ENCODE assay signal across 8 cellular contexts in the genomic region with DNA sequence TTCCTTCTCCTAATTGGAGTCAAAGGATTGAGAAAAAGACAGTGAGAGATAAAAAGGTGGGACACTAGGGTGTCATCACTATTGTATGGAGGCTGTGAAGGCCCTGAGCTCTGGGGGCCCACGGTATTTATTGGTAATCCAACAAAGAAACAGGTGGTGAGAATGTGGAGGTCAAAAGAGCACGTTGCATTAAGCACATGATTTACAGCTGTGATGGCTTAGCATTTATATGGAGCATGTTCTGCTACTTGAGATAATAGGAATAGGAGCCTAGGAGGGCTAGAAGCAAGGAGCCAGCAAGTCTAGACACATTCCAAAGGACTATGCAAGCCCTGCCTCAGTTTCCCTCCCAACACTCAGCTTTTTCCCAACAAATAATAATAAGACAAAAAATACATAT. TPM values are rescaled to one million over a fixed set of nuclear protein-coding genes. Genes with fewer than 3 reads are reported as not detected.
DNase-seq lines count a peak whose midpoint lies in the region; ATAC-seq, FAIRE-seq and TF ChIP-seq lines count a peak whose summit lies in the region.
"Not testable (repeated sequence)": the region's sequence is repeated elsewhere in the genome, so short reads cannot be mapped to it uniquely, and the experiment has no call there.

No MANE protein-coding gene starts in this region.

- TF ChIP-seq CTCF in A549 (IDR thresholded peaks at IDR 0.05); foreskin keratinocyte (conservative IDR thresholded peaks at IDR 0.05): not testable (repeated sequence)

- peaks cover 85% of the 10 kb centered on the region for H3K36me3 Mint-ChIP-seq in activated T-cell treated with anti-CD3 and anti-CD28 coated beads, Interleukin-2, amount 50 U/mL, for 24 hours (ENCODE audit: low read depth)
- H3K36me3 Mint-ChIP-seq in activated naive CD4-positive, alpha-beta T cell treated with anti-CD3 and anti-CD28 coated beads, Interleukin-2, amount 50 U/mL, for 24 hours, result peaks cover 20% of the 10 kb centered on the region
- H3K36me3 Mint-ChIP-seq in natural killer cell treated with Interleukin-12 subunit alpha and Interleukin-12 subunit beta and Interleukin-15 and Interleukin-18, amount 100 ng/mL, for 72 hours, result peaks cover 32% of the 10 kb centered on the region

- not testable (repeated sequence) for H3K4me2 ChIP-seq in A549

- FAIRE-seq in A549 (lab: Jason Lieb, UNC), result not testable (repeated sequence)

- TF ChIP-seq RAD21 in A549 (conservative IDR thresholded peaks at IDR 0.05 in 1 of 2, IDR thresholded peaks at IDR 0.05 in 1 of 2), result not testable (repeated sequence)

- H3K4me1 ChIP-seq in A549 (peaks cover 74% of the 10 kb centered on the region), foreskin keratinocyte (peaks cover 21% of the 10 kb centered on the region)

- H3K9me3 ChIP-seq in A549, result not testable (repeated sequence)

- CTCF ChIA-PET in A549 (lab: Yijun Ruan, JAX), result interaction anchor here (0.6 to 14.7 kb wide), 4 partner anchors 12 to 125 kb away, joined by 3 to 148 read pairs (median 8); partner anchors contain the start of gene HINT3

- H3K27me3 ChIP-seq in foreskin keratinocyte, result not testable (repeated sequence)

- H3K4me1 Mint-ChIP-seq in activated T-cell treated with anti-CD3 and anti-CD28 coated beads, Interleukin-2, amount 50 U/mL, for 24 hours (ENCODE audit: low read depth), result peaks cover 36% of the 10 kb centered on the region
- H3K4me1 Mint-ChIP-seq in activated naive CD4-positive, alpha-beta T cell treated with anti-CD3 and anti-CD28 coated beads, Interleukin-2, amount 50 U/mL, for 24 hours, result peaks cover 18% of the 10 kb centered on the region
- H3K4me1 Mint-ChIP-seq in natural killer cell treated with Interleukin-12 subunit alpha and Interleukin-12 subunit beta and Interleukin-15 and Interleukin-18, amount 100 ng/mL, for 72 hours (ENCODE audit: low read depth in 2 of 2), result peaks cover 45 to 46% of the 10 kb centered on the region in 2 donors

- not testable (repeated sequence) for DNase-seq in A549 (ENCODE audit: low read depth in 1 of 2, low spot score in 1 of 2); activated T-cell treated with anti-CD3 and anti-CD28 coated beads, Interleukin-2, amount 50 U/mL, for 24 hours; foreskin keratinocyte; natural killer cell treated with Interleukin-12 subunit alpha and Interleukin-12 subunit beta and Interleukin-15 and Interleukin-18, amount 100 ng/mL, for 72 hours (ENCODE audit: low spot score)
- peak; percentile 62 for DNase-seq in NCI-H146 (lab: John Stamatoyannopoulos, UW)
- peak; percentile 26 for DNase-seq in NCI-H524 treated with DMSO at 0.1 percent for 48 hours (lab: John Stamatoyannopoulos, UW)
- peak; percentile 48 for DNase-seq in NCI-H82 treated with DMSO at 0.1 percent for 48 hours (lab: John Stamatoyannopoulos, UW; ENCODE audit: unreplicated experiment)

- ATAC-seq in A549; foreskin keratinocyte; natural killer cell treated with Interleukin-12 subunit alpha and Interleukin-12 subunit beta and Interleukin-15 and Interleukin-18, amount 100 ng/mL, for 72 hours: not testable (repeated sequence)

- 62% methylated on average over 2 of the region's 2 CpGs for WGBS in A549 (ENCODE audit: missing lambda C conversion rate)

- H3K9me3 Mint-ChIP-seq in activated T-cell treated with anti-CD3 and anti-CD28 coated beads, Interleukin-2, amount 50 U/mL, for 24 hours; activated naive CD4-positive, alpha-beta T cell treated with anti-CD3 and anti-CD28 coated beads, Interleukin-2, amount 50 U/mL, for 24 hours; natural killer cell treated with Interleukin-12 subunit alpha and Interleukin-12 subunit beta and Interleukin-15 and Interleukin-18, amount 100 ng/mL, for 72 hours: not testable (repeated sequence)

- POLR2A ChIA-PET in A549 (lab: Yijun Ruan, JAX), result interaction anchor here (0.6 kb wide), 1 partner anchor 10 kb away, joined by 4 read pairs; no protein-coding TSS in a partner anchor

- H3K4me3 Mint-ChIP-seq in activated T-cell treated with anti-CD3 and anti-CD28 coated beads, Interleukin-2, amount 50 U/mL, for 24 hours; activated naive CD4-positive, alpha-beta T cell treated with anti-CD3 and anti-CD28 coated beads, Interleukin-2, amount 50 U/mL, for 24 hours; natural killer cell treated with Interleukin-12 subunit alpha and Interleukin-12 subunit beta and Interleukin-15 and Interleukin-18, amount 100 ng/mL, for 72 hours: not testable (repeated sequence)

- TF ChIP-seq EP300 in A549 (IDR thresholded peaks at IDR 0.05), result not testable (repeated sequence)

- not testable (repeated sequence) for H3K27me3 Mint-ChIP-seq in activated T-cell treated with anti-CD3 and anti-CD28 coated beads, Interleukin-2, amount 50 U/mL, for 24 hours; activated naive CD4-positive, alpha-beta T cell treated with anti-CD3 and anti-CD28 coated beads, Interleukin-2, amount 50 U/mL, for 24 hours; natural killer cell treated with Interleukin-12 subunit alpha and Interleukin-12 subunit beta and Interleukin-15 and Interleukin-18, amount 100 ng/mL, for 72 hours

- H3K4me3 ChIP-seq in A549, result not testable (repeated sequence)

- not testable (repeated sequence) for TF ChIP-seq POLR2A in A549 (IDR thresholded peaks at IDR 0.05; ENCODE audit: low read length)

- H3K27ac ChIP-seq in A549, result peak overlapping the region; percentile 66 to 70; a peak in 5 of 6 replicates
- peak overlapping the region; percentile 73 for H3K27ac ChIP-seq in foreskin keratinocyte

- peak overlapping the region; percentile 1 for H3K27ac Mint-ChIP-seq in activated T-cell treated with anti-CD3 and anti-CD28 coated beads, Interleukin-2, amount 50 U/mL, for 24 hours
- H3K27ac Mint-ChIP-seq in activated naive CD4-positive, alpha-beta T cell treated with anti-CD3 and anti-CD28 coated beads, Interleukin-2, amount 50 U/mL, for 24 hours, result peak overlapping the region; percentile 5
- H3K27ac Mint-ChIP-seq in natural killer cell treated with Interleukin-12 subunit alpha and Interleukin-12 subunit beta and Interleukin-15 and Interleukin-18, amount 100 ng/mL, for 72 hours, result peak overlapping the region; percentile 86 to 95

RNA-seq across cellular contexts. Expression of gene HINT3, which starts 44.1 kb away (rescaled TPM):
- polyA plus RNA-seq in A549 (2011; rRNA removed) (4.7 and 7.2 TPM in 2 replicates), A549 (2017; fragmentation: RNase III; extraction: RNeasy Plus Mini Kit Qiagen cat#74134 plus additional on column Dnase treatment) (13.0 to 13.8 TPM (median 13.5 TPM) in 3 replicates), foreskin keratinocyte (4.5 and 5.5 TPM in 2 replicates)
- 2.1 and 2.9 TPM in 2 replicates for polyA plus RNA-seq in A549 (2012; cell fraction: cytosol; rRNA removed)
- 1.1 and 1.9 TPM in 2 replicates for polyA plus RNA-seq in A549 (2012; cell fraction: nucleus; rRNA removed)
- 1.5 and 1.6 TPM in 2 replicates for polyA minus RNA-seq in A549 (2011; rRNA and poly(A)+ RNA removed)
- 9.7 and 10.0 TPM in 2 replicates for total RNA-seq in foreskin keratinocyte
- 10 to 100 TPM in 1 of 2 donors, 1 to 10 TPM in 1; 8.1 to 12.4 TPM for total RNA-seq in natural killer cell treated with Interleukin-12 subunit alpha and Interleukin-12 subunit beta and Interleukin-15 and Interleukin-18, amount 100 ng/mL, for 72 hours

Comparison
In these comparisons a context has a peak if more than half of its experiments do, and no peak if none do; other contexts are left out.
1. H3K27ac Mint-ChIP-seq: peak in every context shown above with its lines; median percentile 90 in natural killer cell treated with Interleukin-12 subunit alpha and Interleukin-12 subunit beta and Interleukin-15 and Interleukin-18, amount 100 ng/mL, for 72 hours; 5 in activated naive CD4-positive, alpha-beta T cell treated with anti-CD3 and anti-CD28 coated beads, Interleukin-2, amount 50 U/mL, for 24 hours; 1 in activated T-cell treated with anti-CD3 and anti-CD28 coated beads, Interleukin-2, amount 50 U/mL, for 24 hours.